In the genomic region with DNA sequence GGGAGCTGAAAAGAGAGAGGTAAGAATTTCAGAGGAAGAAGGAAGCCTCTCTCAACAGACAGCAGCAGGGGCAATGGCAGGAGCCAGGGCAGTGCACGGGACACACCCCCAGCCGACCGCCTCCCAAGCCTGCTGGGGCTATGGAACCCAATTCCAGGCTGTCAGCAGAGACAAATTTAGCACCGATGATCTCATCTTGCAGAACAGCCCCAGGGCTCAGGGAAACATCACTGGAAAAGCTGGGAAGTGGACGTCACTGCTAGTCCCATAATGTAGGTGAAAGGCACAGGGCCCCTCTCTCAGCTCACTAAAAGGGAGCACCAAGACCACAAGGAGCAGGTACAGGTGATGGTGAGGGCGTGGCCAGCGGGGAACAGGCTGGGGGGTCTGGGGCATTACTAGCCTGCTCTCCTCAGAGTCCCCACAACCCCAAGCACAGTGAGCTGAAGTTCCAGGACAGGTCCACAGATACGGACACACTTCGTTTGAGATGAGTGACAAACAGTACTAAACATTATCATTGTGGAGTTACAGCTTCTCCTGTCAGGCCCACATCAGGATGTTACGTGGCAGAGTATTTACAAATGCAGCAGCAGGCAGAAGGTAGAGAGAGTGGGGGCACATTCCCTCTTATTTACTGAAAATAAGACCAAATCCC, we compare ENCODE assay signal across 13 cellular contexts.
DNase-seq lines count a peak whose midpoint lies in the region; ATAC-seq and TF ChIP-seq lines count a peak whose summit lies in the region.
"Had no signal": no experiment of that assay in that cellular context is flagged by ENCODE, and none has a peak within 500 bp of the region (broad histone marks: within the 10 kb centered on the region; RNA-seq: fewer than 3 reads in every experiment).

No MANE protein-coding gene starts in this region.

- peak overlapping the region; percentile 67 to 81 for H3K27ac ChIP-seq in ascending aorta
- peak overlapping the region; percentile 95 for H3K27ac ChIP-seq in right cardiac atrium (ENCODE audit: low read length)
- H3K27ac ChIP-seq in thoracic aorta = peak overlapping the region; percentile 37 to 56
- H3K27ac ChIP-seq: SK-N-MC had no signal

- peaks cover 9% of the 10 kb centered on the region for H3K27me3 Mint-ChIP-seq in activated T-cell treated with anti-CD3 and anti-CD28 coated beads, Interleukin-2, amount 50 U/mL, for 72 hours (ENCODE audit: low read depth)

- 27% methylated on average over 10 of the region's 10 CpGs for WGBS in right cardiac atrium

- H3K4me1 ChIP-seq in ascending aorta (peaks cover 0 to 24% of the 10 kb centered on the region in 2 donors), right cardiac atrium (ENCODE audit: control insufficient read depth, insufficient read depth, low read length) (peaks cover 7% of the 10 kb centered on the region), thoracic aorta (ENCODE audit: control insufficient read depth in 1 of 2, low read depth in 2 of 2) (peaks cover 16 to 33% of the 10 kb centered on the region in 2 donors)

- ATAC-seq in right cardiac atrium = peak; percentile 94
- peak; percentile 81 for ATAC-seq in thoracic aorta (ENCODE audit: insufficient number of reproducible peaks, low FRiP score, low read depth)
- ATAC-seq in GM19328 (IDR thresholded peaks at IDR 0.05; ENCODE audit: unreplicated experiment) = no peak
- no peak for ATAC-seq in activated T-cell treated with anti-CD3 and anti-CD28 coated beads, Interleukin-2, amount 50 U/mL, for 72 hours (replicated peaks in 1 of 2)
- ATAC-seq: effector memory CD8-positive, alpha-beta T cell; left colon had no signal

- H3K4me3 ChIP-seq in ascending aorta = no peak overlapping the region
- no peak overlapping the region for H3K4me3 ChIP-seq in right cardiac atrium (ENCODE audit: low read length)
- H3K4me3 ChIP-seq in thoracic aorta = no peak overlapping the region
- H3K4me3 ChIP-seq: SK-N-MC had no signal

- H3K9me3 ChIP-seq in ascending aorta (no peaks in the 10 kb centered on the region), right cardiac atrium (ENCODE audit: control insufficient read depth, low read length) (no peaks in the 10 kb centered on the region), thoracic aorta (no peaks in the 10 kb centered on the region)

- DNase-seq in DMS153 (lab: John Stamatoyannopoulos, UW) (peak; percentile 53), DMS153 treated with DMSO at 0.1 percent for 48 hours (lab: John Stamatoyannopoulos, UW; ENCODE audit: unreplicated experiment) (no peak), ascending aorta (ENCODE audit: low spot score in 2 of 2) (peak; percentile 28 to 86), right cardiac atrium (peak; percentile 62 to 88 (median 87)), thoracic aorta (ENCODE audit: low spot score) (peak; percentile 19), GDM1 (lab: John Stamatoyannopoulos, UW) (no peak)
- DNase-seq in activated T-cell treated with anti-CD3 and anti-CD28 coated beads, Interleukin-2, amount 50 U/mL, for 72 hours = no peak
- DNase-seq: 8988T; effector memory CD8-positive, alpha-beta T cell; left colon; NCI-H1105 had no signal

- H3K27me3 ChIP-seq in ascending aorta (no peaks in the 10 kb centered on the region), right cardiac atrium (ENCODE audit: control insufficient read depth, insufficient read depth) (no peaks in the 10 kb centered on the region), thoracic aorta (replicated peaks; ENCODE audit: insufficient read depth) (no peaks in the 10 kb centered on the region)

- H3K9me3 Mint-ChIP-seq in activated T-cell treated with anti-CD3 and anti-CD28 coated beads, Interleukin-2, amount 50 U/mL, for 72 hours = peaks cover 0 to 2% of the 10 kb centered on the region in 2 donors
- H3K9me3 Mint-ChIP-seq: effector memory CD8-positive, alpha-beta T cell had no signal

- no peak for TF ChIP-seq CTCF in ascending aorta (IDR thresholded peaks at IDR 0.05)
- TF ChIP-seq CTCF in thoracic aorta (IDR thresholded peaks at IDR 0.05) = no peak

- H3K36me3 ChIP-seq in ascending aorta (no peaks in the 10 kb centered on the region), thoracic aorta (no peaks in the 10 kb centered on the region)

- no peak overlapping the region for H3K27ac Mint-ChIP-seq in activated T-cell treated with anti-CD3 and anti-CD28 coated beads, Interleukin-2, amount 50 U/mL, for 72 hours
- H3K27ac Mint-ChIP-seq: effector memory CD8-positive, alpha-beta T cell had no signal

- H3K4me1 Mint-ChIP-seq in activated T-cell treated with anti-CD3 and anti-CD28 coated beads, Interleukin-2, amount 50 U/mL, for 72 hours (ENCODE audit: low read depth) = peaks cover 38% of the 10 kb centered on the region

- intact Hi-C loops in ascending aorta (cut with DNase I) = loop anchor here (5.0 kb wide), 2 partner anchors 70 to 120 kb away; no protein-coding TSS in a partner anchor
- intact Hi-C loops in right cardiac atrium (cut with DNase I) = no loop called here

- no peaks in the 10 kb centered on the region for H3K36me3 Mint-ChIP-seq in activated T-cell treated with anti-CD3 and anti-CD28 coated beads, Interleukin-2, amount 50 U/mL, for 72 hours (ENCODE audit: insufficient read depth in 2 of 2)

- no peak overlapping the region for H3K4me3 Mint-ChIP-seq in activated T-cell treated with anti-CD3 and anti-CD28 coated beads, Interleukin-2, amount 50 U/mL, for 72 hours
- H3K4me3 Mint-ChIP-seq: effector memory CD8-positive, alpha-beta T cell had no signal

Comparison
In these comparisons a context has a peak if more than half of its experiments do, and no peak if none do; other contexts are left out.
1. DNase-seq: peak in DMS153 (single experiment), ascending aorta (2 of 2), right cardiac atrium (3 of 3) and thoracic aorta (single experiment); none in DMS153 treated with DMSO at 0.1 percent for 48 hours (single experiment), GDM1 (single experiment) and activated T-cell treated with anti-CD3 and anti-CD28 coated beads, Interleukin-2, amount 50 U/mL, for 72 hours (0 of 2).
2. ATAC-seq: peak in right cardiac atrium (2 of 2) and thoracic aorta (single experiment); none in GM19328 (single experiment) and activated T-cell treated with anti-CD3 and anti-CD28 coated beads, Interleukin-2, amount 50 U/mL, for 72 hours (0 of 2).
3. Peak in every context shown above with its lines, with median percentiles within 50 percentile points of each other: H3K27ac ChIP-seq.